ENCODE assay signal across 16 cellular contexts in the genomic region with DNA sequence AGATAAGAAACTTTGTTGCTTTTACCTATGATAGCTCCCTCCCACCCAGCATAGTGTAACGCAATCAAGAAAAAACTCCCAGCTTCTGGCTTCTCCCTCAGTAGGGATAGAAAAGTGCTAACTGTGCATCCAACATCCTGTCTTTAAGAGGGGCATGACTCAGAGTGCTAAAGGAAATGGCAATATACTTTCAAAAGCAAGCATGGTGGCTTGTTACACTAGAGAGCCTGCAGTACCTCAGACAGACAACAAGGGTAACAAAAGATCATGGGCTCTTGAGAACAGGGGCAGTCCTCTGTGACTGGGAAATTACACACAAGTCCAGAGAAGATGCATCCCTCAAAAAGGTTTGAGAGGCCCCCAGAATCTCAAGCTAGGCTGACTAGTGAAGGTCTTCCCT. TPM values are rescaled to one million over a fixed set of nuclear protein-coding genes. Genes with fewer than 3 reads are reported as not detected.
DNase-seq lines count a peak whose midpoint lies in the region; ATAC-seq, FAIRE-seq and TF ChIP-seq lines count a peak whose summit lies in the region.
"Had no signal": no experiment of that assay in that cellular context is flagged by ENCODE, and none has a peak within 500 bp of the region (broad histone marks: within the 10 kb centered on the region; RNA-seq: fewer than 3 reads in every experiment).

No MANE protein-coding gene starts in this region.

- H3K4me3 ChIP-seq in A549 (no peak overlapping the region), foreskin fibroblast (ENCODE audit: low read depth in 1 of 2, low read length in 2 of 2) (no peak overlapping the region)
- H3K4me3 ChIP-seq: ascending aorta, upper lobe of left lung had no signal

- DNase-seq in A549 (ENCODE audit: low read depth in 1 of 2, low spot score in 1 of 2) (no peak), HK-2 (ENCODE audit: unreplicated experiment) (peak; percentile 6), SW480 (ENCODE audit: low spot score) (peak; percentile 22), foreskin fibroblast (peak; percentile 40 to 56), mucosa of gallbladder (ENCODE audit: low spot score) (no peak), NCI-H345 treated with DMSO at 0.1 percent for 48 hours (lab: John Stamatoyannopoulos, UW; ENCODE audit: unreplicated experiment) (no peak), NCI-H2171 (lab: John Stamatoyannopoulos, UW) (no peak)
- DNase-seq: activated CD4-positive, CD25-positive, alpha-beta regulatory T cell; activated T-cell treated with anti-CD3 and anti-CD28 coated beads, Interleukin-2, amount 50 U/mL, for 72 hours; DMS79 treated with DMSO at 0.1 percent for 48 hours; KG1; naive B cell; NCI-H345; upper lobe of left lung had no signal

- WGBS in A549 (ENCODE audit: missing lambda C conversion rate) = 93% methylated on average over 1 of the region's 1 CpG

- ATAC-seq in A549 (peak; percentile 58 to 62; a peak in 4 of 6 replicates), HG03139 (IDR thresholded peaks at IDR 0.05; ENCODE audit: unreplicated experiment) (no peak)
- ATAC-seq: activated T-cell treated with anti-CD3 and anti-CD28 coated beads, Interleukin-2, amount 50 U/mL, for 72 hours had no signal

- no peaks in the 10 kb centered on the region for H3K4me1 ChIP-seq in A549
- H3K4me1 ChIP-seq: ascending aorta, upper lobe of left lung had no signal

- CTCF ChIA-PET in A549 (lab: Yijun Ruan, JAX) = interaction anchor here (1.4 kb wide), 1 partner anchor 13 kb away, joined by 3 read pairs; no protein-coding TSS in a partner anchor

- H3K27ac ChIP-seq in A549 = no peak overlapping the region
- H3K27ac ChIP-seq: ascending aorta, upper lobe of left lung had no signal

- H3K4me2 ChIP-seq in A549 = no peak overlapping the region

- TF ChIP-seq CTCF in A549 (IDR thresholded peaks at IDR 0.05) = no peak
- no peak for TF ChIP-seq CTCF in foreskin fibroblast (IDR thresholded peaks at IDR 0.05; ENCODE audit: low read depth, low read length)

- TF ChIP-seq EP300 in A549 (IDR thresholded peaks at IDR 0.05) = no peak

- TF ChIP-seq RAD21 in A549 (conservative IDR thresholded peaks at IDR 0.05 in 1 of 2, IDR thresholded peaks at IDR 0.05 in 1 of 2) = no peak

- no peak for TF ChIP-seq POLR2A in A549 (IDR thresholded peaks at IDR 0.05; ENCODE audit: low read length)

- POLR2A ChIA-PET in A549 (lab: Yijun Ruan, JAX) = no interaction called here

- no peak for FAIRE-seq in A549 (lab: Jason Lieb, UNC)

- H3K9me3 ChIP-seq in A549 = no peaks in the 10 kb centered on the region
- H3K9me3 ChIP-seq: ascending aorta, upper lobe of left lung had no signal

TF ChIP-seq in A549, 52 proteins besides CTCF, POLR2A, EP300 and RAD21:
- TF ChIP-seq KDM1A (IDR thresholded peaks at IDR 0.05; ENCODE audit: low read depth) (no peak), MAFK (IDR thresholded peaks at IDR 0.05; ENCODE audit: partially characterized antibody) (no peak), HEYL (CRISPR knock-in tag; IDR thresholded peaks at IDR 0.05) (no peak), ESRRA (IDR thresholded peaks at IDR 0.05; ENCODE audit: borderline replicate concordance, low read length) (no peak), ZSCAN20 (CRISPR knock-in tag; IDR thresholded peaks at IDR 0.05) (no peak), TP53 (CRISPR knock-in tag; IDR thresholded peaks at IDR 0.05) (no peak), RFX5 (IDR thresholded peaks at IDR 0.05) (no peak), RNF2 (IDR thresholded peaks at IDR 0.05; ENCODE audit: borderline replicate concordance, low read depth) (no peak), PHF8 (IDR thresholded peaks at IDR 0.05; ENCODE audit: borderline replicate concordance, low read depth) (no peak)
- TF ChIP-seq, protein P1, sequence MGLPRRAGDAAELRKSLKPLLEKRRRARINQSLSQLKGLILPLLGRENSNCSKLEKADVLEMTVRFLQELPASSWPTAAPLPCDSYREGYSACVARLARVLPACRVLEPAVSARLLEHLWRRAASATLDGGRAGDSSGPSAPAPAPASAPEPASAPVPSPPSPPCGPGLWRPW (IDR thresholded peaks at IDR 0.05) = no peak
- TF ChIP-seq, protein P2, sequence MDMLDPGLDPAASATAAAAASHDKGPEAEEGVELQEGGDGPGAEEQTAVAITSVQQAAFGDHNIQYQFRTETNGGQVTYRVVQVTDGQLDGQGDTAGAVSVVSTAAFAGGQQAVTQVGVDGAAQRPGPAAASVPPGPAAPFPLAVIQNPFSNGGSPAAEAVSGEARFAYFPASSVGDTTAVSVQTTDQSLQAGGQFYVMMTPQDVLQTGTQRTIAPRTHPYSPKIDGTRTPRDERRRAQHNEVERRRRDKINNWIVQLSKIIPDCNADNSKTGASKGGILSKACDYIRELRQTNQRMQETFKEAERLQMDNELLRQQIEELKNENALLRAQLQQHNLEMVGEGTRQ (IDR thresholded peaks at IDR 0.05) = no peak
- TF ChIP-seq, protein P3, sequence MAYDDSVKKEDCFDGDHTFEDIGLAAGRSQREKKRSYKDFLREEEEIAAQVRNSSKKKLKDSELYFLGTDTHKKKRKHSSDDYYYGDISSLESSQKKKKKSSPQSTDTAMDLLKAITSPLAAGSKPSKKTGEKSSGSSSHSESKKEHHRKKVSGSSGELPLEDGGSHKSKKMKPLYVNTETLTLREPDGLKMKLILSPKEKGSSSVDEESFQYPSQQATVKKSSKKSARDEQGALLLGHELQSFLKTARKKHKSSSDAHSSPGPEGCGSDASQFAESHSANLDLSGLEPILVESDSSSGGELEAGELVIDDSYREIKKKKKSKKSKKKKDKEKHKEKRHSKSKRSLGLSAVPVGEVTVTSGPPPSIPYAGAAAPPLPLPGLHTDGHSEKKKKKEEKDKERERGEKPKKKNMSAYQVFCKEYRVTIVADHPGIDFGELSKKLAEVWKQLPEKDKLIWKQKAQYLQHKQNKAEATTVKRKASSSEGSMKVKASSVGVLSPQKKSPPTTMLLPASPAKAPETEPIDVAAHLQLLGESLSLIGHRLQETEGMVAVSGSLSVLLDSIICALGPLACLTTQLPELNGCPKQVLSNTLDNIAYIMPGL (CRISPR knock-in tag; IDR thresholded peaks at IDR 0.05; ENCODE audit: borderline replicate concordance) = no peak

RNA-seq across cellular contexts. Expression of a gene that starts 37.8 kb away (rescaled TPM):
- polyA plus RNA-seq in A549 (2011; rRNA removed) (8.2 and 10.4 TPM in 2 replicates), A549 (2017; fragmentation: RNase III; extraction: RNeasy Plus Mini Kit Qiagen cat#74134 plus additional on column Dnase treatment) (7.9 to 9.8 TPM (median 8.5 TPM) in 3 replicates)
- 3.8 and 4.7 TPM in 2 replicates for polyA plus RNA-seq in A549 (2012; cell fraction: cytosol; rRNA removed)
- 1.00 and 2.3 TPM in 2 replicates for polyA plus RNA-seq in A549 (2012; cell fraction: nucleus; rRNA removed)
- 18.2 and 20.0 TPM in 2 replicates for polyA minus RNA-seq in A549 (2011; rRNA and poly(A)+ RNA removed)
- total RNA-seq in mucosa of gallbladder = 58.1 TPM

Comparison
In these comparisons a context has a peak if more than half of its experiments do, and no peak if none do; other contexts are left out.
1. DNase-seq: peak in HK-2 (single experiment), SW480 (single experiment) and foreskin fibroblast (2 of 2); none in A549 (0 of 2), mucosa of gallbladder (single experiment), NCI-H345 treated with DMSO at 0.1 percent for 48 hours (single experiment) and NCI-H2171 (single experiment).